In the genomic region with DNA sequence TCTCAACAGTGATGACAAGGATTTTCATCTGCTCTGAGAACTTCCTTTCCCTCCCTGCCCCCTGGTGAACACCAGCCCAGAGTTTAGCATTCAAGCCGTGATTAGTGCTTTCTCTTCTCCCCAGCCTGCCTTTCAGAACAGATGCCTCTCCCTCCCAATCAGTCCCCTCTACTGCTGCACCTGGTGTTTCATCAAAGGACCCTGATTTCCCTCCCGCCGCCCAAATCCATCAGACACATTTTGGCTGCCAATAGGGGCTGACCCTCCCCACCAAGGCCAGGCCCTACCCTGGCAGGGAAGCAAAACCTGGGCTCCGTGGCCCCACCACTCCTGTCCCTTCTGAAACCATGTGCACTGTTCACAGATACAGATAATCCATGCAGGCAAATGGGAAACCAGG, we compare ENCODE assay signal across 1 cellular context.
TF ChIP-seq lines count a peak whose summit lies in the region.

No MANE protein-coding gene starts in this region.

TF ChIP-seq in GM23338, 12 proteins besides CTCF, POLR2A, EP300 and RAD21 (continued from another document):
- TF ChIP-seq, protein P1, sequence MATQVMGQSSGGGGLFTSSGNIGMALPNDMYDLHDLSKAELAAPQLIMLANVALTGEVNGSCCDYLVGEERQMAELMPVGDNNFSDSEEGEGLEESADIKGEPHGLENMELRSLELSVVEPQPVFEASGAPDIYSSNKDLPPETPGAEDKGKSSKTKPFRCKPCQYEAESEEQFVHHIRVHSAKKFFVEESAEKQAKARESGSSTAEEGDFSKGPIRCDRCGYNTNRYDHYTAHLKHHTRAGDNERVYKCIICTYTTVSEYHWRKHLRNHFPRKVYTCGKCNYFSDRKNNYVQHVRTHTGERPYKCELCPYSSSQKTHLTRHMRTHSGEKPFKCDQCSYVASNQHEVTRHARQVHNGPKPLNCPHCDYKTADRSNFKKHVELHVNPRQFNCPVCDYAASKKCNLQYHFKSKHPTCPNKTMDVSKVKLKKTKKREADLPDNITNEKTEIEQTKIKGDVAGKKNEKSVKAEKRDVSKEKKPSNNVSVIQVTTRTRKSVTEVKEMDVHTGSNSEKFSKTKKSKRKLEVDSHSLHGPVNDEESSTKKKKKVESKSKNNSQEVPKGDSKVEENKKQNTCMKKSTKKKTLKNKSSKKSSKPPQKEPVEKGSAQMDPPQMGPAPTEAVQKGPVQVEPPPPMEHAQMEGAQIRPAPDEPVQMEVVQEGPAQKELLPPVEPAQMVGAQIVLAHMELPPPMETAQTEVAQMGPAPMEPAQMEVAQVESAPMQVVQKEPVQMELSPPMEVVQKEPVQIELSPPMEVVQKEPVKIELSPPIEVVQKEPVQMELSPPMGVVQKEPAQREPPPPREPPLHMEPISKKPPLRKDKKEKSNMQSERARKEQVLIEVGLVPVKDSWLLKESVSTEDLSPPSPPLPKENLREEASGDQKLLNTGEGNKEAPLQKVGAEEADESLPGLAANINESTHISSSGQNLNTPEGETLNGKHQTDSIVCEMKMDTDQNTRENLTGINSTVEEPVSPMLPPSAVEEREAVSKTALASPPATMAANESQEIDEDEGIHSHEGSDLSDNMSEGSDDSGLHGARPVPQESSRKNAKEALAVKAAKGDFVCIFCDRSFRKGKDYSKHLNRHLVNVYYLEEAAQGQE (IDR thresholded peaks at IDR 0.05; ENCODE audit: unreplicated experiment) = no peak
